Comparison of ENCODE assay signal across 6 cellular contexts in the genomic region with DNA sequence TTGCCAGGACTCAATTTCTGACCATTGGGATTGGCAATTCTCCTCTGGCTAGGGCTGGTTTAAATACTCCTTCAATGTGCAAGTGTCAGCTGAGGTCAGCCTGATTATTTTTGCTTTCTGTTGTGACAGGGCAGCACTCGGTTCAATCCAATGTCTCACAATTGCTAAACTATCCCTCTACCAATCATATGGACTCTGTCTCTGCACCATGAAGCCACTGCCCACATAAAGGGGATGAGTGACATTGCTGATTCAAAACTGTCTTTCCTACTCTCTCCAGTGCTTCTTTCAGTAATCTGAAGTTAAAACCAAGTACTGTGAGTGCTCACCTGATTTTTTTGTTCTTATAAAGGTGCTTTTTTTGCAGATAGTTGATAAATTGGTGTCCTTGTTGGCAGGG.
"Had no signal": no experiment of that assay in that cellular context is flagged by ENCODE, and none has a peak within 500 bp of the region (broad histone marks: within the 10 kb centered on the region; RNA-seq: fewer than 3 reads in every experiment).

No MANE protein-coding gene starts in this region.

- H3K27ac ChIP-seq: HL-60 had no signal

- ATAC-seq: K562 had no signal

- FAIRE-seq: HTR-8/SVneo, K562 had no signal

- DNase-seq: IMR-90, KBM-7, KG1 had no signal

- H3K4me3 ChIP-seq: K562 had no signal
